In genomic region chr12:65504417-65504816, GRCh38 we compare ENCODE assay signal across 9 cellular contexts.
"Had no signal": no experiment of that assay in that cellular context is flagged by ENCODE, and none has a peak within 500 bp of the region (broad histone marks: within the 10 kb centered on the region; RNA-seq: fewer than 3 reads in every experiment).

No MANE protein-coding gene starts in this region.

- H3K27ac Mint-ChIP-seq: GM23338, H9 had no signal

- H3K9me3 Mint-ChIP-seq: GM23338, H9 had no signal

- H3K4me3 ChIP-seq: GM23338, K562 had no signal

- DNase-seq: H9, HCEC 1CT, IMR-90, KG1 had no signal

- FAIRE-seq: H1, H54, HTR-8/SVneo, K562 had no signal

- ATAC-seq: GM23338, K562 had no signal
